In genomic region chr1:98741164-98741563, GRCh38 we compare ENCODE assay signal across 21 cellular contexts.
DNase-seq lines count a peak whose midpoint lies in the region; ATAC-seq, FAIRE-seq and TF ChIP-seq lines count a peak whose summit lies in the region.
"Had no signal": no experiment of that assay in that cellular context is flagged by ENCODE, and none has a peak within 500 bp of the region (broad histone marks: within the 10 kb centered on the region; RNA-seq: fewer than 3 reads in every experiment).

No MANE protein-coding gene starts in this region.

- H4K20me1 ChIP-seq in mammary epithelial cell (ENCODE audit: insufficient read depth, low read length) (no peaks in the 10 kb centered on the region), IMR-90 (ENCODE audit: insufficient read depth, low read length) (no peaks in the 10 kb centered on the region), H1 (replicated peaks in 1 of 2; ENCODE audit: control insufficient read depth in 1 of 2, insufficient read depth in 2 of 2, low read length in 2 of 2) (no peaks in the 10 kb centered on the region)
- H4K20me1 ChIP-seq: BLaER1 treated with 17β-estradiol and CSF1 and Interleukin-3, amounts not matched to agents 10 nM and 100 nM had no signal

- no peaks in the 10 kb centered on the region for H3K9me1 ChIP-seq in IMR-90 (ENCODE audit: insufficient read depth, low read length)

- in situ Hi-C loops in mammary epithelial cell (cut with MboI; ENCODE audit: low sequenced_read_pairs in 2 of 2) = no loop called here
- in situ Hi-C loops in IMR-90 (cut with MboI; ENCODE audit: low sequenced_read_pairs) = no loop called here

- CTCF ChIA-PET in mammary epithelial cell (lab: Charles Lee; ENCODE audit: low non-redundant PET) = no interaction called here
- CTCF ChIA-PET in IMR-90 (lab: Yijun Ruan, JAX) = no interaction called here
- CTCF ChIA-PET in H1 (lab: Charles Lee; ENCODE audit: partially characterized antibody) = interaction anchor here (1.1 kb wide), 1 partner anchor 28 kb away, joined by 3 read pairs; no protein-coding TSS in a partner anchor

- intact Hi-C loops in mammary epithelial cell (cut with micrococcal nuclease) (no loop called here), breast epithelium (cut with DNase I; ENCODE audit: low total_unique reads) (no loop called here), IMR-90 (cut with micrococcal nuclease) (loop anchor here (10.0 kb wide), 1 partner anchor 994 kb away; no protein-coding TSS in a partner anchor)

- POLR2A ChIA-PET in IMR-90 (lab: Charles Lee; ENCODE audit: unreplicated experiment) (no interaction called here), H1 (lab: Charles Lee; ENCODE audit: partially characterized antibody) (no interaction called here)

- no peak overlapping the region for H3K18ac ChIP-seq in IMR-90 (ENCODE audit: low read depth, low read length)
- H3K18ac ChIP-seq in H1 (ENCODE audit: extremely low read depth, low read length) = no peak overlapping the region

- TF ChIP-seq POLR2A in breast epithelium (IDR thresholded peaks at IDR 0.05) (no peak), IMR-90 (IDR thresholded peaks at IDR 0.05; ENCODE audit: low read depth, low read length) (no peak), H1 (IDR thresholded peaks at IDR 0.05; ENCODE audit: control extremely low read depth in 1 of 2, low read depth in 2 of 2, low read length in 2 of 2) (no peak)

- H4K5ac ChIP-seq in IMR-90 (ENCODE audit: low read depth, low read length) (no peak overlapping the region), H1 (ENCODE audit: insufficient read length, low read depth, low read length) (no peak overlapping the region)

- no peak overlapping the region for H3K4me2 ChIP-seq in mammary epithelial cell (ENCODE audit: insufficient read depth, low read depth, low read length)
- H3K4me2 ChIP-seq in IMR-90 (ENCODE audit: low read depth, low read length) = no peak overlapping the region
- no peak overlapping the region for H3K4me2 ChIP-seq in H1 (ENCODE audit: insufficient read depth in 1 of 2, low read depth in 2 of 2, low read length in 2 of 2)
- H3K4me2 ChIP-seq: A549; BLaER1 treated with 17β-estradiol and CSF1 and Interleukin-3, amounts not matched to agents 10 nM and 100 nM had no signal

- no peak overlapping the region for H3K56ac ChIP-seq in IMR-90 (ENCODE audit: extremely low read depth, insufficient read depth, low read length)
- no peak overlapping the region for H3K56ac ChIP-seq in H1 (replicated peaks; ENCODE audit: insufficient read length, low read depth, low read length)

- H2BK5ac ChIP-seq in IMR-90 (ENCODE audit: low read depth, low read length, poor library complexity, severe bottlenecking) = no peak overlapping the region
- H2BK5ac ChIP-seq in H1 (ENCODE audit: low read depth, low read length) = no peak overlapping the region

- H3K27ac ChIP-seq in mammary epithelial cell (ENCODE audit: insufficient read depth, low read depth, low read length) (peak overlapping the region; percentile 89), breast epithelium (no peak overlapping the region), IMR-90 (ENCODE audit: insufficient read depth, low read length) (no peak overlapping the region), H1 (ENCODE audit: low read depth, low read length) (no peak overlapping the region)
- H3K27ac ChIP-seq: 22Rv1; A549; BLaER1 treated with 17β-estradiol and CSF1 and Interleukin-3, amounts not matched to agents 10 nM and 100 nM; C4-2B had no signal

- H3K79me2 ChIP-seq in mammary epithelial cell (ENCODE audit: insufficient read depth, low read length) (no peaks in the 10 kb centered on the region), H1 (ENCODE audit: control insufficient read depth in 1 of 2, insufficient read depth in 2 of 2, low read length in 2 of 2) (no peaks in the 10 kb centered on the region)

- no peak overlapping the region for H3K4me3 ChIP-seq in mammary epithelial cell (replicated peaks in 1 of 3; ENCODE audit: insufficient read depth in 1 of 3, low read depth in 2 of 3, low read length in 3 of 3)
- no peak overlapping the region for H3K4me3 ChIP-seq in breast epithelium
- no peak overlapping the region for H3K4me3 ChIP-seq in IMR-90 (ENCODE audit: insufficient read depth, low read depth, low read length)
- H3K4me3 ChIP-seq in H1 (ENCODE audit: extremely low read depth in 1 of 4, insufficient read depth in 2 of 4, low read depth in 3 of 4, low read length in 4 of 4) = no peak overlapping the region
- H3K4me3 ChIP-seq: A549; BLaER1 treated with 17β-estradiol and CSF1 and Interleukin-3, amounts not matched to agents 10 nM and 100 nM had no signal

- H3K36me3 ChIP-seq in mammary epithelial cell (ENCODE audit: insufficient read depth, low read length) (no peaks in the 10 kb centered on the region), breast epithelium (peaks cover 4% of the 10 kb centered on the region), IMR-90 (ENCODE audit: control insufficient read depth, insufficient read depth, low read length) (no peaks in the 10 kb centered on the region), H1 (ENCODE audit: control insufficient read depth in 2 of 4, insufficient read depth in 4 of 4, low read length in 3 of 4) (no peaks in the 10 kb centered on the region)
- H3K36me3 ChIP-seq: BLaER1 treated with 17β-estradiol and CSF1 and Interleukin-3, amounts not matched to agents 10 nM and 100 nM had no signal

- H3K27me3 ChIP-seq in mammary epithelial cell (ENCODE audit: insufficient read depth, low read length) (no peaks in the 10 kb centered on the region), breast epithelium (no peaks in the 10 kb centered on the region), IMR-90 (ENCODE audit: control insufficient read depth, insufficient read depth, low read length) (no peaks in the 10 kb centered on the region), H1 (replicated peaks in 1 of 4; ENCODE audit: control insufficient read depth in 3 of 4, extremely low read depth in 1 of 4, insufficient read depth in 3 of 4, low read length in 3 of 4) (no peaks in the 10 kb centered on the region)
- H3K27me3 ChIP-seq: BLaER1 treated with 17β-estradiol and CSF1 and Interleukin-3, amounts not matched to agents 10 nM and 100 nM had no signal

- WGBS in mammary epithelial cell (ENCODE audit: low coverage, missing lambda C conversion rate) = 14% methylated on average over 1 of the region's 1 CpG
- no CpG with 5 or more reads among the region's 1 CpG for WGBS in IMR-90 (ENCODE audit: extremely low coverage in 2 of 2, insufficient read length in 1 of 2), 2 experiments
- 85% methylated on average over 1 of the region's 1 CpG; no CpG with 5 or more reads in 1 of the 2 experiments for WGBS in H1 (ENCODE audit: extremely low coverage in 1 of 2, insufficient coverage in 1 of 2, insufficient read length in 1 of 2, insufficient replicate concordance in 2 of 2, low coverage in 1 of 2, low lambda C conversion rate in 2 of 2, missing lambda C conversion rate in 1 of 2), 2 experiments

- H3K23me2 ChIP-seq in H1 (ENCODE audit: low read depth, low read length) = no peaks in the 10 kb centered on the region

- H3K14ac ChIP-seq in IMR-90 (replicated peaks; ENCODE audit: low read depth, low read length) (no peak overlapping the region), H1 (ENCODE audit: insufficient read length) (no peak overlapping the region)

- TF ChIP-seq RAD21 in IMR-90 (IDR thresholded peaks at IDR 0.05; ENCODE audit: low read length) = no peak
- TF ChIP-seq RAD21 in H1 (IDR thresholded peaks at IDR 0.05 in 1 of 2, conservative IDR thresholded peaks at IDR 0.05 in 1 of 2; ENCODE audit: low read depth in 2 of 2, low read length in 2 of 2) = no peak

- H2AK5ac ChIP-seq in IMR-90 (ENCODE audit: low read depth, low read length) (no peak overlapping the region), H1 (ENCODE audit: low read depth, low read length) (no peak overlapping the region)

- no peak overlapping the region for H2BK12ac ChIP-seq in H1 (ENCODE audit: low read depth, low read length)

- no peak for DNase-seq in mammary epithelial cell
- no peak for DNase-seq in breast epithelium (ENCODE audit: low spot score in 2 of 2)
- no peak for DNase-seq in IMR-90
- no peak for DNase-seq in H1 (ENCODE audit: low read depth in 1 of 2, low spot score in 2 of 2)
- no peak for DNase-seq in NCI-H1105 treated with DMSO at 0.1 percent for 48 hours (lab: John Stamatoyannopoulos, UW)
- no peak for DNase-seq in NCI-H2107 (lab: John Stamatoyannopoulos, UW)
- DNase-seq: AML-193; Caco-2; Calu3; CD4-positive, alpha-beta T cell; CD8-positive, alpha-beta T cell; DMS79 treated with DMSO at 0.1 percent for 48 hours; GF-D8 had no signal

- no peak overlapping the region for H3K4ac ChIP-seq in IMR-90 (ENCODE audit: low read depth, low read length)
- H3K4ac ChIP-seq in H1 (replicated peaks; ENCODE audit: insufficient read length, low read depth, low read length) = no peak overlapping the region

- H2BK120ac ChIP-seq in IMR-90 (ENCODE audit: low read depth, low read length) (no peak overlapping the region), H1 (replicated peaks; ENCODE audit: low read depth, low read length) (no peak overlapping the region)

- H3K9me3 ChIP-seq in mammary epithelial cell (replicated peaks; ENCODE audit: insufficient read depth, low read length) (no peaks in the 10 kb centered on the region), breast epithelium (no peaks in the 10 kb centered on the region), IMR-90 (ENCODE audit: control insufficient read depth, insufficient read depth, low read length) (no peaks in the 10 kb centered on the region), H1 (ENCODE audit: insufficient read depth in 2 of 2, low read depth in 1 of 2, low read length in 1 of 2) (no peaks in the 10 kb centered on the region)
- H3K9me3 ChIP-seq: A549; BLaER1 treated with 17β-estradiol and CSF1 and Interleukin-3, amounts not matched to agents 10 nM and 100 nM; Caco-2 had no signal

- H2BK15ac ChIP-seq in IMR-90 (ENCODE audit: low read depth, low read length) (no peak overlapping the region), H1 (ENCODE audit: low read length) (no peak overlapping the region)

- no peak overlapping the region for H2AK9ac ChIP-seq in IMR-90 (replicated peaks; ENCODE audit: low read depth, low read length, poor library complexity)

- H3K4me1 ChIP-seq in mammary epithelial cell (ENCODE audit: insufficient read depth, low read length) = peaks cover 16% of the 10 kb centered on the region
- H3K4me1 ChIP-seq in breast epithelium = no peaks in the 10 kb centered on the region
- H3K4me1 ChIP-seq in IMR-90 (ENCODE audit: control insufficient read depth, insufficient read depth, low read length) = no peaks in the 10 kb centered on the region
- no peaks in the 10 kb centered on the region for H3K4me1 ChIP-seq in H1 (replicated peaks in 1 of 4; ENCODE audit: control insufficient read depth in 3 of 4, insufficient read depth in 4 of 4, low read length in 3 of 4)
- H3K4me1 ChIP-seq: A549; BLaER1 treated with 17β-estradiol and CSF1 and Interleukin-3, amounts not matched to agents 10 nM and 100 nM; Caco-2 had no signal

- TF ChIP-seq EP300 in H1 (IDR thresholded peaks at IDR 0.05; ENCODE audit: borderline replicate concordance in 1 of 2, low read depth in 2 of 2, low read length in 2 of 2) = no peak

- H3K23ac ChIP-seq in IMR-90 (ENCODE audit: low read depth, low read length) (no peak overlapping the region), H1 (ENCODE audit: insufficient read length) (no peak overlapping the region)

- H3K79me1 ChIP-seq in IMR-90 (ENCODE audit: low read depth in 1 of 2, low read length in 2 of 2) = no peaks in the 10 kb centered on the region
- no peaks in the 10 kb centered on the region for H3K79me1 ChIP-seq in H1 (ENCODE audit: low read depth, low read length)

- H4K8ac ChIP-seq in IMR-90 (ENCODE audit: low read depth in 2 of 2, low read length in 2 of 2) (no peak overlapping the region), H1 (ENCODE audit: extremely low read depth, insufficient read depth, low read length) (no peak overlapping the region)

- no peak for TF ChIP-seq CTCF in mammary epithelial cell (conservative IDR thresholded peaks at IDR 0.05 in 1 of 2, IDR thresholded peaks at IDR 0.05 in 1 of 2; ENCODE audit: extremely low read depth in 1 of 2, insufficient read depth in 1 of 2, low read depth in 1 of 2, low read length in 2 of 2)
- TF ChIP-seq CTCF in breast epithelium (IDR thresholded peaks at IDR 0.05) = no peak
- no peak for TF ChIP-seq CTCF in IMR-90 (conservative IDR thresholded peaks at IDR 0.05; ENCODE audit: low read depth, low read length)
- TF ChIP-seq CTCF in H1 (IDR thresholded peaks at IDR 0.05; ENCODE audit: control extremely low read depth in 1 of 3, insufficient read depth in 1 of 3, low read depth in 1 of 3, low read length in 3 of 3) = no peak

- H2BK20ac ChIP-seq in IMR-90 (ENCODE audit: low read depth, low read length) = no peak overlapping the region
- H2BK20ac ChIP-seq in H1 (ENCODE audit: low read length) = no peak overlapping the region

- no peak for ATAC-seq in IMR-90 (ENCODE audit: low read depth)
- ATAC-seq: A549; CD8-positive, alpha-beta T cell had no signal

- H2AFZ ChIP-seq in mammary epithelial cell (ENCODE audit: low read depth, low read length) (peak overlapping the region; percentile 11), IMR-90 (replicated peaks; ENCODE audit: low read length, poor library complexity) (no peak overlapping the region), H1 (ENCODE audit: low read length) (no peak overlapping the region)

- H3K9ac ChIP-seq in mammary epithelial cell (ENCODE audit: insufficient read depth, low read length) = no peak overlapping the region
- no peak overlapping the region for H3K9ac ChIP-seq in IMR-90 (ENCODE audit: low read depth, low read length)
- no peak overlapping the region for H3K9ac ChIP-seq in H1 (replicated peaks in 1 of 4; ENCODE audit: extremely low read depth in 1 of 4, low read depth in 3 of 4, low read length in 3 of 4)
- H3K9ac ChIP-seq: BLaER1 treated with 17β-estradiol and CSF1 and Interleukin-3, amounts not matched to agents 10 nM and 100 nM had no signal

- dilution Hi-C loops in mammary epithelial cell (cut with HindIII; ENCODE audit: low sequenced_read_pairs) (no loop called here), IMR-90 (cut with HindIII; ENCODE audit: low sequenced_read_pairs, unreplicated experiment) (no loop called here)

- no peak for FAIRE-seq in H1 (lab: Jason Lieb, UNC)
- FAIRE-seq: A549, D721Med, G401.6, GM12891, GM19239 had no signal

- no peak overlapping the region for H4K91ac ChIP-seq in IMR-90 (ENCODE audit: insufficient read depth, low read depth, low read length)
- H4K91ac ChIP-seq in H1 (replicated peaks; ENCODE audit: insufficient read length, low read length) = no peak overlapping the region

- BruUV-seq in mammary epithelial cell (replicated peaks; lab: Mats Ljungman, UMichigan) (no TSS peak), IMR-90 (replicated peaks; lab: Mats Ljungman, UMichigan) (no TSS peak)
